Comparison of ENCODE assay signal across 18 cellular contexts in the genomic region with DNA sequence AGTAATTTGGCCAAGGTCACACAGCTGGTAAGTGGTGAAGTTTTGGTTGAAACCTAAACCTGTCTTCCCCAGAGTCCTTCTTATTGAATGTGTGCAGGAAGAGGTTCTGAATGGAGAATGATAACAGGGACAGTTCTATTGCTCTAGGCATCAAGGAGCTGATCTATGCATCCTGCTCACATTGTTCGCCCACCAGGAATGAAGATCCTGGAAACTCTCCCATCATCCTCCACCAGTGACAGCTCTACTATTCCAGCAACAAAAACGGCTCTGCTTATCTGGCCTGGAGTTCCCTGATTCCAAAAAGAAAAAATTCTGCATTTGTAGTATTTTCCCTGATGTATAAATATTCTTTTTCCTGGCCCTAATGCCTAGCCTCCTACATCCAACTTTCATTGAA. TPM values are rescaled to one million over a fixed set of nuclear protein-coding genes. Genes with fewer than 3 reads are reported as not detected.
A peak's percentile ranks its signal among the peaks of the same experiment; 100 is the strongest.
DNase-seq lines count a peak whose midpoint lies in the region; ATAC-seq, FAIRE-seq and TF ChIP-seq lines count a peak whose summit lies in the region.
"Had no signal": no experiment of that assay in that cellular context is flagged by ENCODE, and none has a peak within 500 bp of the region (broad histone marks: within the 10 kb centered on the region; RNA-seq: fewer than 3 reads in every experiment).

No MANE protein-coding gene starts in this region.

- ATAC-seq in pancreas = no peak
- no peak for ATAC-seq in CD8-positive, alpha-beta T cell
- no peak for ATAC-seq in HG03378 (IDR thresholded peaks at IDR 0.05; ENCODE audit: unreplicated experiment)
- ATAC-seq: GM12878 had no signal

- no peak for FAIRE-seq in pancreas (lab: Jason Lieb, UNC)
- FAIRE-seq: GM12878, H1 had no signal

- H3K27ac ChIP-seq in ascending aorta (peak overlapping the region; percentile 72 to 92), ovary (peak overlapping the region; percentile 22 to 24), pancreas (no peak overlapping the region)
- no peak overlapping the region for H3K27ac ChIP-seq in CD8-positive, alpha-beta T cell (ENCODE audit: low read depth, low read length)

- H3K4me3 ChIP-seq in ascending aorta (no peak overlapping the region), ovary (no peak overlapping the region), pancreas (no peak overlapping the region)
- no peak overlapping the region for H3K4me3 ChIP-seq in CD8-positive, alpha-beta T cell (ENCODE audit: low read depth, low read length)
- H3K4me3 ChIP-seq: GM12878 had no signal

- H3K36me3 ChIP-seq in ascending aorta = no peaks in the 10 kb centered on the region
- no peaks in the 10 kb centered on the region for H3K36me3 ChIP-seq in ovary
- H3K36me3 ChIP-seq in pancreas = no peaks in the 10 kb centered on the region
- H3K36me3 ChIP-seq in CD8-positive, alpha-beta T cell (ENCODE audit: insufficient read depth, low read length) = no peaks in the 10 kb centered on the region
- H3K36me3 ChIP-seq: BE2C had no signal

- intact Hi-C loops in ascending aorta (cut with DNase I) (no loop called here), ovary (cut with DNase I) (no loop called here), pancreas (cut with DNase I) (no loop called here)
- intact Hi-C loops in CD8-positive, alpha-beta T cell (cut with DNase I, micrococcal nuclease) = no loop called here

- no peak overlapping the region for H3K4me3 Mint-ChIP-seq in CD8-positive, alpha-beta T cell
- H3K4me3 Mint-ChIP-seq: CD4-positive, alpha-beta T cell; H9 had no signal

- CTCF ChIA-PET in CD8-positive, alpha-beta T cell (lab: Charles Lee) = no interaction called here

- H3K4me1 ChIP-seq in ascending aorta (peaks cover 0 to 24% of the 10 kb centered on the region in 2 donors), ovary (ENCODE audit: insufficient read depth) (peaks cover 3% of the 10 kb centered on the region), pancreas (no peaks in the 10 kb centered on the region)
- H3K4me1 ChIP-seq in CD8-positive, alpha-beta T cell (ENCODE audit: insufficient read depth, low read length) = no peaks in the 10 kb centered on the region
- H3K4me1 ChIP-seq: BE2C had no signal

- no peak for TF ChIP-seq POLR2A in ovary (IDR thresholded peaks at IDR 0.05)

- no peaks in the 10 kb centered on the region for H3K36me3 Mint-ChIP-seq in CD8-positive, alpha-beta T cell

- no peak overlapping the region for H3K27ac Mint-ChIP-seq in CD8-positive, alpha-beta T cell
- H3K27ac Mint-ChIP-seq: CD4-positive, alpha-beta T cell; H9 had no signal

- H3K27me3 Mint-ChIP-seq in CD8-positive, alpha-beta T cell (ENCODE audit: low read depth) = peaks cover 11% of the 10 kb centered on the region

- peak; percentile 26 for DNase-seq in AG08395 (ENCODE audit: low spot score)
- DNase-seq in EL = peak; percentile 26
- DNase-seq in ascending aorta (ENCODE audit: low spot score in 2 of 2) = no peak
- no peak for DNase-seq in ovary
- no peak for DNase-seq in NCI-H187 (lab: John Stamatoyannopoulos, UW)
- DNase-seq in pancreas = no peak
- DNase-seq in CD8-positive, alpha-beta T cell = no peak
- DNase-seq: 8988T; BE2C; C1 segment of cervical spinal cord; CD4-positive, alpha-beta T cell; DMS153; DMS79; H9 had no signal

- POLR2A ChIA-PET in CD8-positive, alpha-beta T cell (lab: Charles Lee) = no interaction called here

- no peak for TF ChIP-seq EP300 in ovary (IDR thresholded peaks at IDR 0.05)

- no peak for TF ChIP-seq CTCF in ascending aorta (IDR thresholded peaks at IDR 0.05)
- TF ChIP-seq CTCF in ovary (IDR thresholded peaks at IDR 0.05) = no peak
- no peak for TF ChIP-seq CTCF in pancreas (IDR thresholded peaks at IDR 0.05)
- TF ChIP-seq CTCF in CD8-positive, alpha-beta T cell (IDR thresholded peaks at IDR 0.05) = no peak

- 43 to 48% (median 47%) methylated on average over 2 of the region's 2 CpGs for WGBS in ovary, 3 donors
- WGBS in pancreas, 2 donors = 54 to 64% methylated on average over 2 of the region's 2 CpGs

- H3K27me3 ChIP-seq in ascending aorta (no peaks in the 10 kb centered on the region), ovary (no peaks in the 10 kb centered on the region), pancreas (no peaks in the 10 kb centered on the region)
- no peaks in the 10 kb centered on the region for H3K27me3 ChIP-seq in CD8-positive, alpha-beta T cell (ENCODE audit: insufficient read depth, low read length)

- H3K9me3 ChIP-seq in ascending aorta (no peaks in the 10 kb centered on the region), ovary (no peaks in the 10 kb centered on the region), pancreas (no peaks in the 10 kb centered on the region)
- no peaks in the 10 kb centered on the region for H3K9me3 ChIP-seq in CD8-positive, alpha-beta T cell (ENCODE audit: low read length)
- H3K9me3 ChIP-seq: BE2C had no signal

- H3K4me1 Mint-ChIP-seq in CD8-positive, alpha-beta T cell (ENCODE audit: low read depth) = no peaks in the 10 kb centered on the region

- no peaks in the 10 kb centered on the region for H3K9me3 Mint-ChIP-seq in CD8-positive, alpha-beta T cell
- H3K9me3 Mint-ChIP-seq: CD4-positive, alpha-beta T cell; H9 had no signal

RNA-seq across cellular contexts. Expression of gene TNFAIP8L3, which starts 16.4 kb away (rescaled TPM):
- total RNA-seq in ascending aorta (2.6 TPM), ovary (10 to 100 TPM; 10.2 to 60.7 (median 24.1) TPM), pancreas (1 to 10 TPM in 2 of 6 donors, under 1 TPM in 4; 0.09 to 1.8 (median 0.70) TPM)
- polyA plus RNA-seq in ovary (10 to 100 TPM; 11.6 to 76.5 TPM), pancreas (under 1 TPM; 0.68 to 0.87 TPM)
- total RNA-seq in CD8-positive, alpha-beta T cell = not detected
- total RNA-seq: CD4-positive, alpha-beta T cell; G401; GM12878 had no signal

Comparison
In these comparisons a context has a peak if more than half of its experiments do, and no peak if none do; other contexts are left out.
1. DNase-seq: peak in AG08395 (single experiment) and EL (single experiment); none in ascending aorta (0 of 2), ovary (0 of 5), NCI-H187 (0 of 2), pancreas (0 of 6) and CD8-positive, alpha-beta T cell (0 of 7).
2. H3K27ac ChIP-seq: peak in ascending aorta (2 of 2) and ovary (2 of 2); none in pancreas (0 of 4) and CD8-positive, alpha-beta T cell (single experiment).